In the genomic region with DNA sequence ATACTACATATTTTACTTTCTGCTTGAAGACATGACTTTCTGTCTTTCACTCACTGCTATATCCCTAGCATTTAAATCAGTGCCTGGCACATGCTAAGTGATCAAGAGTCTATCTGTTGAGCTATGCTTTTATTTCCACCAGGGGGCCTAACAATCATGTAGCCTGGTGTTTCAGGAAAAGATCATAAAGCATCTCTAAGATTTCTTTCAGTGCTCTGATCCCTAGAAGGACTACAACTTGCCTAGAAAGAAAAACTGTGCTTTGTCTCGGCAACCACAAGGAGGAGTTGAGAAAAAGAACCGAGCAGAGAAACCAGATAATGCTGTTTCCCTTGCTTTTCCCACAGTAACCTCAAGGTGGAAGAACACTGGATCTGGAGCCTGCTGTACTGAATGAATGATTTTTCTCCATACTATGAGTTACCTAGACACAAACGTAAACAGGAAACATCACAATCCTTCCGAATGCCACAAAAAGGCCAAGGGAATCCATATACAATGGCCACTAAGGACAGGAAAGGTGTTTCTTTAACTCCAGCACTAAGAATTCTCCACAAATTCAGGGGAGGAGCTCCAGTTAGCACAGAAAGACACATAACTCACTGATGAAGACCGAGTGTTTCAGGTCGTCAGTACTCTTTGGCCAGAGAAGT, we compare ENCODE assay signal across 8 cellular contexts. TPM values are rescaled to one million over a fixed set of nuclear protein-coding genes. Genes with fewer than 3 reads are reported as not detected.
DNase-seq lines count a peak whose midpoint lies in the region; ATAC-seq and TF ChIP-seq lines count a peak whose summit lies in the region.

No MANE protein-coding gene starts in this region.

- H3K36me3 Mint-ChIP-seq in activated CD4-positive, alpha-beta T cell treated with anti-CD3 and anti-CD28 coated beads for 36 hours (ENCODE audit: low read depth): peaks cover 8% of the 10 kb centered on the region
- H3K36me3 Mint-ChIP-seq in MCF 10A (ENCODE audit: insufficient read depth, unreplicated experiment): no peaks in the 10 kb centered on the region

- BruUV-seq in MCF 10A (replicated peaks; lab: Mats Ljungman, UMichigan): TSS peak; percentile 53

- in situ Hi-C loops in gastrocnemius medialis (cut with MboI; ENCODE audit: low sequenced_read_pairs in 4 of 4): loop anchor here in 1 of 4 donors (25.0 kb wide), 1 partner anchor 105 kb away; a partner anchor contains a TSS

- H2AFZ ChIP-seq in OCI-LY3 (ENCODE audit: low read depth, low read length): no peak overlapping the region; the same call in 1 of the 2 replicates

- peak; percentile 33 for ATAC-seq in activated CD4-positive, alpha-beta T cell treated with anti-CD3 and anti-CD28 coated beads for 36 hours
- ATAC-seq in gastrocnemius medialis: peak; percentile 48 to 52
- no peak for ATAC-seq in GM18505 (IDR thresholded peaks at IDR 0.05; ENCODE audit: unreplicated experiment)

- H3K9ac ChIP-seq in OCI-LY3 (ENCODE audit: low read length): no peak overlapping the region
- peak overlapping the region; percentile 56 for H3K9ac ChIP-seq in iPS-15b (ENCODE audit: low read depth, low read length)

- H3K4me1 ChIP-seq in OCI-LY3 (ENCODE audit: low read length) (no peaks in the 10 kb centered on the region), iPS-15b (ENCODE audit: control insufficient read depth, insufficient read depth, low read length) (peaks cover 3% of the 10 kb centered on the region), gastrocnemius medialis (peaks cover 25 to 27% of the 10 kb centered on the region in 2 donors)

- H3K36me3 ChIP-seq in KOPT-K1 (ENCODE audit: insufficient read depth, low read length) (no peaks in the 10 kb centered on the region), OCI-LY3 (replicated peaks; ENCODE audit: low read depth, low read length) (no peaks in the 10 kb centered on the region), iPS-15b (ENCODE audit: control insufficient read depth, insufficient read depth, low read length) (no peaks in the 10 kb centered on the region), gastrocnemius medialis (no peaks in the 10 kb centered on the region)

- H3K27ac ChIP-seq in KOPT-K1 (ENCODE audit: low read depth, low read length, poor library complexity, severe bottlenecking) (peak overlapping the region; percentile 78), OCI-LY3 (ENCODE audit: low read length) (no peak overlapping the region), gastrocnemius medialis (peak overlapping the region; percentile 98 to 100 (median 99))

- H3K4me2 ChIP-seq in OCI-LY3 (ENCODE audit: low read length): no peak overlapping the region

- intact Hi-C loops in activated CD4-positive, alpha-beta T cell treated with anti-CD3 and anti-CD28 coated beads for 36 hours (cut with DNase I, micrococcal nuclease): loop anchor here (1.0 to 10.0 kb wide), 13 partner anchors 12 to 1987 kb away; a partner anchor contains a TSS
- intact Hi-C loops in MCF 10A (cut with micrococcal nuclease): loop anchor here (1.0 to 10.0 kb wide), 6 partner anchors 12 to 847 kb away; a partner anchor contains a TSS
- intact Hi-C loops in gastrocnemius medialis (cut with DNase I; ENCODE audit: low total_unique reads): loop anchor here (1.0 to 10.0 kb wide), 6 partner anchors 105 to 1977 kb away; a partner anchor contains a TSS

- peaks cover 3% of the 10 kb centered on the region for H3K27me3 Mint-ChIP-seq in activated CD4-positive, alpha-beta T cell treated with anti-CD3 and anti-CD28 coated beads for 36 hours
- H3K27me3 Mint-ChIP-seq in MCF 10A (ENCODE audit: insufficient read depth, unreplicated experiment): no peaks in the 10 kb centered on the region

- H3K4me3 ChIP-seq in OCI-LY3 (ENCODE audit: low read length) (no peak overlapping the region), iPS-15b (ENCODE audit: low read depth, low read length) (peak overlapping the region; percentile 93), gastrocnemius medialis (peak overlapping the region; percentile 92 to 99 (median 98))

- CTCF ChIA-PET in activated CD4-positive, alpha-beta T cell treated with anti-CD3 and anti-CD28 coated beads for 36 hours (lab: Charles Lee): interaction anchor here (0.6 to 4.8 kb wide), 13 partner anchors 8 to 799 kb away, joined by 3 to 37 read pairs (median 4); no protein-coding TSS in a partner anchor
- CTCF ChIA-PET in MCF 10A (lab: Yijun Ruan, JAX): interaction anchor here (0.6 to 4.9 kb wide), 12 partner anchors 11 to 526 kb away, joined by 3 to 38 read pairs (median 4); no protein-coding TSS in a partner anchor

- no peak overlapping the region for H3K27ac Mint-ChIP-seq in activated CD4-positive, alpha-beta T cell treated with anti-CD3 and anti-CD28 coated beads for 36 hours
- H3K27ac Mint-ChIP-seq in MCF 10A (ENCODE audit: low read depth, unreplicated experiment): no peak overlapping the region

- peak; percentile 28 for DNase-seq in activated CD4-positive, alpha-beta T cell treated with anti-CD3 and anti-CD28 coated beads for 36 hours
- DNase-seq in activated CD4-positive, alpha-beta T cell treated with anti-CD3 and anti-CD28 coated beads for 48 hours: no peak
- DNase-seq in MCF 10A (ENCODE audit: unreplicated experiment) (peak; percentile 91), gastrocnemius medialis (peak in 1 of 2 donors; percentile 28)

- no peak overlapping the region for H3K4me3 Mint-ChIP-seq in activated CD4-positive, alpha-beta T cell treated with anti-CD3 and anti-CD28 coated beads for 36 hours
- H3K4me3 Mint-ChIP-seq in MCF 10A (ENCODE audit: unreplicated experiment): no peak overlapping the region

- H3K9me3 Mint-ChIP-seq in activated CD4-positive, alpha-beta T cell treated with anti-CD3 and anti-CD28 coated beads for 36 hours (ENCODE audit: low read depth): peaks cover 6% of the 10 kb centered on the region
- no peaks in the 10 kb centered on the region for H3K9me3 Mint-ChIP-seq in MCF 10A (ENCODE audit: unreplicated experiment)

- H3K79me2 ChIP-seq in OCI-LY3 (ENCODE audit: low read length): no peaks in the 10 kb centered on the region

- peak in 1 of 2 donors; percentile 12 for TF ChIP-seq POLR2A in gastrocnemius medialis (IDR thresholded peaks at IDR 0.05)
- TF ChIP-seq POLR2A in GM18505 (IDR thresholded peaks at IDR 0.05; ENCODE audit: borderline replicate concordance, extremely low read depth, insufficient read depth, insufficient read length): no peak

- peak; percentile 47 for TF ChIP-seq CTCF in OCI-LY3 (IDR thresholded peaks at IDR 0.05; ENCODE audit: low read depth, low read length)
- TF ChIP-seq CTCF in MCF 10A (IDR thresholded peaks at IDR 0.05; ENCODE audit: unreplicated experiment): peak; percentile 61
- peak; percentile 69 to 77 (median 73) for TF ChIP-seq CTCF in gastrocnemius medialis (IDR thresholded peaks at IDR 0.05 in 4 of 5, conservative IDR thresholded peaks at IDR 0.05 in 1 of 5)

- H3K27me3 ChIP-seq in OCI-LY3 (ENCODE audit: low read depth, low read length): peaks cover 7% of the 10 kb centered on the region; the same call in 1 of the 2 replicates
- no peaks in the 10 kb centered on the region for H3K27me3 ChIP-seq in iPS-15b (ENCODE audit: control insufficient read depth, insufficient read depth, low read length)
- no peaks in the 10 kb centered on the region for H3K27me3 ChIP-seq in gastrocnemius medialis

- peaks cover 5% of the 10 kb centered on the region for H3K4me1 Mint-ChIP-seq in activated CD4-positive, alpha-beta T cell treated with anti-CD3 and anti-CD28 coated beads for 36 hours
- no peaks in the 10 kb centered on the region for H3K4me1 Mint-ChIP-seq in MCF 10A (ENCODE audit: insufficient read depth, unreplicated experiment)

- no peaks in the 10 kb centered on the region for H4K20me1 ChIP-seq in OCI-LY3 (ENCODE audit: insufficient read depth, low read length)

- POLR2A ChIA-PET in activated CD4-positive, alpha-beta T cell treated with anti-CD3 and anti-CD28 coated beads for 36 hours (lab: Charles Lee): interaction anchor here (0.6 kb wide), 2 partner anchors 23 to 43 kb away, joined by 3 read pairs; no protein-coding TSS in a partner anchor
- POLR2A ChIA-PET in MCF 10A (lab: Yijun Ruan, JAX): interaction anchor here (0.9 to 2.4 kb wide), 5 partner anchors 14 to 137 kb away, joined by 3 to 16 read pairs (median 4); a partner anchor contains a TSS

- H3K9me3 ChIP-seq in KOPT-K1 (ENCODE audit: insufficient read depth, low read length, poor library complexity, severe bottlenecking): peaks cover 8% of the 10 kb centered on the region
- H3K9me3 ChIP-seq in OCI-LY3 (ENCODE audit: insufficient read depth, low read length): no peaks in the 10 kb centered on the region
- no peaks in the 10 kb centered on the region for H3K9me3 ChIP-seq in iPS-15b (ENCODE audit: control insufficient read depth, insufficient read depth, low read length)
- H3K9me3 ChIP-seq in gastrocnemius medialis: no peaks in the 10 kb centered on the region

RNA-seq across cellular contexts. Expression of a gene that starts 1.2 kb away (rescaled TPM):
- 10 to 100 TPM; 14.8 to 17.7 TPM for total RNA-seq in activated CD4-positive, alpha-beta T cell treated with anti-CD3 and anti-CD28 coated beads for 36 hours
- total RNA-seq in MCF 10A (2022) (11.6 and 14.9 TPM in 2 replicates), gastrocnemius medialis (10 to 100 TPM; 11.1 to 22.7 (median 11.7) TPM)
